Comparison of ENCODE assay signal across 19 cellular contexts in the genomic region with DNA sequence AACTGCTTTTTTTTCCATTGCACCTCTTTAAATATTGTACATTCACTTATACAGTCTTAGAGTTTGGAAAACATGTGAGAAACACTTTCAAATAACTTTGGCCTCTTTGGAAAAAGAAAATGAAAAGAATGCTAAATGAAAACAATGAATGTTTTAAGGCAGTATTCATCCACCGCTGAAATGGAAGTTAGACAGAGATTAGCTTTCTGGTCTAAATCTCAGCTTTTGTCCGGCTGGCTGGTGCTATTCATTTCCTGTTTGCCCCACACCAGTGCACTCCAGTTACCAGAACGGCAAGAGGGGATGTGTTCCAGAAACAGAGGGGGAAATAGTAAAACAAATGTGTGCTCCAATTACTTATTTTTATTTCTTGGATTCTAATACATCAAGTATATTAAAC.
DNase-seq lines count a peak whose midpoint lies in the region; ATAC-seq and TF ChIP-seq lines count a peak whose summit lies in the region.
"Had no signal": no experiment of that assay in that cellular context is flagged by ENCODE, and none has a peak within 500 bp of the region (broad histone marks: within the 10 kb centered on the region; RNA-seq: fewer than 3 reads in every experiment).

No MANE protein-coding gene starts in this region.

- no peak overlapping the region for H3K27ac Mint-ChIP-seq in activated CD8-positive, alpha-beta memory T cell treated with anti-CD3 and anti-CD28 coated beads, Interleukin-2, amount 10 ng/mL, durations not matched to agents 7 days and 5 days
- H3K27ac Mint-ChIP-seq: activated naive CD4-positive, alpha-beta T cell treated with anti-CD3 and anti-CD28 coated beads for 36 hours; CD4-positive, CD25-positive, alpha-beta regulatory T cell; effector memory CD8-positive, alpha-beta T cell had no signal

- in situ Hi-C loops in astrocyte of the spinal cord (cut with HindIII; ENCODE audit: low sequenced_read_pairs) = no loop called here

- TF ChIP-seq CTCF in astrocyte of the spinal cord (IDR thresholded peaks at IDR 0.05; ENCODE audit: low read depth, low read length) (no peak), kidney epithelial cell (IDR thresholded peaks at IDR 0.05; ENCODE audit: insufficient read depth, low read length, poor library complexity, severe bottlenecking) (no peak), GM10266 (IDR thresholded peaks at IDR 0.05; ENCODE audit: control insufficient read depth, insufficient read depth, low read depth, missing control alignments) (no peak)

- no peak for ATAC-seq in activated CD8-positive, alpha-beta memory T cell treated with anti-CD3 and anti-CD28 coated beads, Interleukin-2, amount 10 ng/mL, durations not matched to agents 7 days and 5 days
- ATAC-seq: effector memory CD8-positive, alpha-beta T cell; right cardiac atrium had no signal

- no peaks in the 10 kb centered on the region for H3K27me3 ChIP-seq in kidney epithelial cell (ENCODE audit: control insufficient read depth, insufficient read depth, low read length)

- H3K9me3 Mint-ChIP-seq in activated CD8-positive, alpha-beta memory T cell treated with anti-CD3 and anti-CD28 coated beads, Interleukin-2, amount 10 ng/mL, durations not matched to agents 7 days and 5 days (ENCODE audit: low read depth) = no peaks in the 10 kb centered on the region

- CTCF ChIA-PET in activated CD8-positive, alpha-beta memory T cell treated with anti-CD3 and anti-CD28 coated beads, Interleukin-2, amount 10 ng/mL, durations not matched to agents 7 days and 5 days (lab: Charles Lee) = no interaction called here

- H3K4me1 Mint-ChIP-seq in activated CD8-positive, alpha-beta memory T cell treated with anti-CD3 and anti-CD28 coated beads, Interleukin-2, amount 10 ng/mL, durations not matched to agents 7 days and 5 days = no peaks in the 10 kb centered on the region
- H3K4me1 Mint-ChIP-seq: CD4-positive, CD25-positive, alpha-beta regulatory T cell had no signal

- H3K4me3 Mint-ChIP-seq in activated CD8-positive, alpha-beta memory T cell treated with anti-CD3 and anti-CD28 coated beads, Interleukin-2, amount 10 ng/mL, durations not matched to agents 7 days and 5 days = no peak overlapping the region
- H3K4me3 Mint-ChIP-seq: activated naive CD4-positive, alpha-beta T cell treated with anti-CD3 and anti-CD28 coated beads for 36 hours; CD4-positive, CD25-positive, alpha-beta regulatory T cell; effector memory CD8-positive, alpha-beta T cell; neural crest cell had no signal

- no peaks in the 10 kb centered on the region for H3K27me3 Mint-ChIP-seq in activated CD8-positive, alpha-beta memory T cell treated with anti-CD3 and anti-CD28 coated beads, Interleukin-2, amount 10 ng/mL, durations not matched to agents 7 days and 5 days
- H3K27me3 Mint-ChIP-seq: CD4-positive, CD25-positive, alpha-beta regulatory T cell; effector memory CD8-positive, alpha-beta T cell had no signal

- H3K36me3 ChIP-seq in kidney epithelial cell (ENCODE audit: control insufficient read depth, insufficient read depth, low read length) = no peaks in the 10 kb centered on the region

- H3K4me3 ChIP-seq in astrocyte of the spinal cord (ENCODE audit: low read depth, low read length) (no peak overlapping the region), kidney epithelial cell (ENCODE audit: low read depth, low read length) (no peak overlapping the region)

- DNase-seq in EL (peak; percentile 70), astrocyte of the spinal cord (ENCODE audit: low read depth, low spot score) (peak; percentile 80), kidney epithelial cell (ENCODE audit: low read depth) (peak; percentile 39), stromal cell of bone marrow (ENCODE audit: low read depth) (peak; percentile 28), iPS-NIHi7 (ENCODE audit: extremely low spot score) (no peak), HuH-7.5 (ENCODE audit: low spot score) (no peak), GM10266 (ENCODE audit: extremely low spot score) (no peak)
- DNase-seq in activated CD8-positive, alpha-beta memory T cell treated with anti-CD3 and anti-CD28 coated beads, Interleukin-2, amount 10 ng/mL, durations not matched to agents 7 days and 5 days = no peak
- DNase-seq: activated CD4-positive, alpha-beta T cell treated with anti-CD3 and anti-CD28 coated beads for 48 hours; activated naive CD4-positive, alpha-beta T cell treated with anti-CD3 and anti-CD28 coated beads for 36 hours; CD4-positive, CD25-positive, alpha-beta regulatory T cell; DMS53; effector memory CD8-positive, alpha-beta T cell; NCI-H2081 treated with DMSO at 0.1 percent for 48 hours; NCI-H526 treated with DMSO at 0.1 percent for 48 hours; right cardiac atrium; SK-N-SH; stimulated activated CD4-positive, alpha-beta T cell treated with anti-CD3 and anti-CD28 coated beads, Interleukin-2, amount 100 ng/mL, for 24 hours had no signal

- no peaks in the 10 kb centered on the region for H3K36me3 Mint-ChIP-seq in activated CD8-positive, alpha-beta memory T cell treated with anti-CD3 and anti-CD28 coated beads, Interleukin-2, amount 10 ng/mL, durations not matched to agents 7 days and 5 days
- H3K36me3 Mint-ChIP-seq: CD4-positive, CD25-positive, alpha-beta regulatory T cell had no signal

Comparison
In these comparisons a context has a peak if more than half of its experiments do, and no peak if none do; other contexts are left out.
1. DNase-seq: peak in EL (single experiment), astrocyte of the spinal cord (single experiment), kidney epithelial cell (single experiment) and stromal cell of bone marrow (single experiment); none in iPS-NIHi7 (single experiment), HuH-7.5 (single experiment), activated CD8-positive, alpha-beta memory T cell treated with anti-CD3 and anti-CD28 coated beads, Interleukin-2, amount 10 ng/mL, durations not matched to agents 7 days and 5 days (single experiment) and GM10266 (single experiment).